In genomic region chr1:236502579-236502971, GRCh38 we compare ENCODE assay signal across 9 cellular contexts. TPM values are rescaled to one million over a fixed set of nuclear protein-coding genes. Genes with fewer than 3 reads are reported as not detected.
A peak's percentile ranks its signal among the peaks of the same experiment; 100 is the strongest.
DNase-seq lines count a peak whose midpoint lies in the region; ATAC-seq and TF ChIP-seq lines count a peak whose summit lies in the region.
"Had no signal": no experiment of that assay in that cellular context is flagged by ENCODE, and none has a peak within 500 bp of the region (broad histone marks: within the 10 kb centered on the region; RNA-seq: fewer than 3 reads in every experiment).

No MANE protein-coding gene starts in this region.

- H3K4me1 ChIP-seq in foreskin keratinocyte: peaks cover 3% of the 10 kb centered on the region

- H3K27me3 ChIP-seq in foreskin keratinocyte: no peaks in the 10 kb centered on the region

- TF ChIP-seq CTCF in WI38 (IDR thresholded peaks at IDR 0.05; ENCODE audit: low read depth, low read length) (no peak), foreskin keratinocyte (conservative IDR thresholded peaks at IDR 0.05) (no peak)

- peak overlapping the region; percentile 36 for H3K4me3 ChIP-seq in WI38 (ENCODE audit: low read depth, low read length)
- peak overlapping the region in 2 of 7 experiments; percentile 6 to 27 for H3K4me3 ChIP-seq in skin epidermis

- ATAC-seq in foreskin keratinocyte (peak; percentile 20), GM21381 (IDR thresholded peaks at IDR 0.05; ENCODE audit: unreplicated experiment) (no peak)

- H3K27ac Mint-ChIP-seq in T-helper 2 cell treated with Interferon-gamma antibody and Interleukin-4, amounts not matched to agents 5 μg/mL and 100 μg/mL, for 36 hours: peak overlapping the region; percentile 68

- no peak overlapping the region for H3K27ac ChIP-seq in foreskin keratinocyte
- H3K27ac ChIP-seq in skin epidermis: peak overlapping the region in 13 of 21 experiments; percentile 1 to 88 (median 39)

- H3K36me3 Mint-ChIP-seq in T-helper 2 cell treated with Interferon-gamma antibody and Interleukin-4, amounts not matched to agents 5 μg/mL and 100 μg/mL, for 36 hours (ENCODE audit: low read depth): no peaks in the 10 kb centered on the region

- H3K9me3 Mint-ChIP-seq in T-helper 2 cell treated with Interferon-gamma antibody and Interleukin-4, amounts not matched to agents 5 μg/mL and 100 μg/mL, for 36 hours: no peaks in the 10 kb centered on the region
- H3K9me3 Mint-ChIP-seq: central memory CD8-positive, alpha-beta T cell had no signal

- H3K27me3 Mint-ChIP-seq in T-helper 2 cell treated with Interferon-gamma antibody and Interleukin-4, amounts not matched to agents 5 μg/mL and 100 μg/mL, for 36 hours (ENCODE audit: low read depth): peaks cover 26% of the 10 kb centered on the region

- H3K4me1 Mint-ChIP-seq in T-helper 2 cell treated with Interferon-gamma antibody and Interleukin-4, amounts not matched to agents 5 μg/mL and 100 μg/mL, for 36 hours (ENCODE audit: low read depth): peaks cover 10% of the 10 kb centered on the region

- H3K4me3 Mint-ChIP-seq in T-helper 2 cell treated with Interferon-gamma antibody and Interleukin-4, amounts not matched to agents 5 μg/mL and 100 μg/mL, for 36 hours: peak overlapping the region; percentile 71
- H3K4me3 Mint-ChIP-seq: central memory CD8-positive, alpha-beta T cell had no signal

- no peak for DNase-seq in T-helper 2 cell treated with Interferon-gamma antibody and Interleukin-4, amounts not matched to agents 5 μg/mL and 100 μg/mL, for 36 hours (ENCODE audit: low spot score)
- DNase-seq in T-helper 2 cell (no peak), foreskin keratinocyte (peak in 1 of 2 donors; percentile 47), activated gamma-delta T cell (lab: John Stamatoyannopoulos, UW) (no peak)
- no peak for DNase-seq in activated CD4-positive, CD25-positive, alpha-beta regulatory T cell treated with anti-CD3 and anti-CD28 coated beads, Interleukin-2, amount 50 U/mL, for 72 hours

RNA-seq across cellular contexts. Expression of gene LGALS8, which starts 21.2 kb away (rescaled TPM):
- 30.1 and 41.4 TPM in 2 replicates for total RNA-seq in foreskin keratinocyte
- polyA plus RNA-seq in foreskin keratinocyte: 13.9 and 33.2 TPM in 2 replicates
